19 cellular contexts compared by ENCODE assay signal in the genomic region with DNA sequence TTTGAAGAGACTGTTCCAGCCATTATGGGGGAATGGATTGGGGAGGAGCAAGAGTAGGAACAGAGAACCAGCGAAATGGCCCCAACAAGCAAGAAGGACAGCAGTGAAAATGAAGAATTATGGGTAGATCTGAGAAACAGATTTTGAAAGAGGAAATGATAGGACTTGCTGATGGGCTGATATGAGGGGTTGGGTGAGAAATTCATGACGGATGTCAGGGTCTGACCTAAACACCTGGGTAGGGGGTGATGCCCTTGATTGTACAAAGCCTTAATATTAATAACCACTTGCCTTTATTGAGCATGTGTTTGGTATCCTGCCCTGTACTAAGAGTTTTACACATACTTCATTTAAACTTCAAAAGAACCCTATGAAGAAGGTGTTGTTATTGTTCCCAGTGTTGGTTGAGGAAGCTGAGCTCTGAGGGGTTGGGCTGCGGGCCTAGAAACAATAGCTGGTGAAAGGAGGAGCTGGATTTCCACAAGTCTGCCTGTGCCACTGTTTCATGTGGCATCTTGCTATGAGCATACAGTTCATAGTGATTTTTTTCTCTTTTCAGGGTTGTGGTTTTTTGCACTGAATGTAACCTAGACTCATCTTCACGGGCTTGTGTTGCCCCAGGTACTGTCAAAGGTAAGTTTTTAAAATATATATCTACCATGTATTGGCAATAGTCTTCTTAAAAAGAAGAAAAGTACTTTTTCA.
DNase-seq lines count a peak whose midpoint lies in the region; ATAC-seq, FAIRE-seq and TF ChIP-seq lines count a peak whose summit lies in the region.
"Had no signal": no experiment of that assay in that cellular context is flagged by ENCODE, and none has a peak within 500 bp of the region (broad histone marks: within the 10 kb centered on the region; RNA-seq: fewer than 3 reads in every experiment).

No MANE protein-coding gene starts in this region.

- no peak overlapping the region for H3K4me3 ChIP-seq in effector memory CD4-positive, alpha-beta T cell (ENCODE audit: insufficient read depth, low read depth, low read length, poor library complexity, severe bottlenecking)
- no peak overlapping the region for H3K4me3 ChIP-seq in pancreas
- H3K4me3 ChIP-seq: gastrocnemius medialis, HAP-1, smooth muscle cell had no signal

- CTCF ChIA-PET in CD4-positive, alpha-beta T cell (lab: Charles Lee): interaction anchor here (1.6 kb wide), 1 partner anchor 59 kb away, joined by 3 read pairs; no protein-coding TSS in a partner anchor

- no peaks in the 10 kb centered on the region for H3K27me3 ChIP-seq in CD4-positive, alpha-beta T cell (ENCODE audit: control insufficient read depth, insufficient read depth, low read length)
- H3K27me3 ChIP-seq in effector memory CD4-positive, alpha-beta T cell (replicated peaks; ENCODE audit: control insufficient read depth, insufficient read depth, low read length, poor library complexity, severe bottlenecking): no peaks in the 10 kb centered on the region
- no peaks in the 10 kb centered on the region for H3K27me3 ChIP-seq in pancreas
- H3K27me3 ChIP-seq: gastrocnemius medialis had no signal

- POLR2A ChIA-PET in CD4-positive, alpha-beta T cell (lab: Charles Lee): interaction anchor here (0.6 to 5.6 kb wide), 9 partner anchors 22 to 113 kb away, joined by 3 to 46 read pairs (median 5); a partner anchor contains a TSS

- peak overlapping the region; percentile 74 for H3K4me3 Mint-ChIP-seq in CD4-positive, alpha-beta T cell
- H3K4me3 Mint-ChIP-seq in T-helper 1 cell treated with Interleukin-12 subunit alpha and Interleukin-12 subunit beta and Interleukin-4 antibody, amounts not matched to agents 30 μg/mL and 1 μg/mL, for 36 hours: no peak overlapping the region
- H3K4me3 Mint-ChIP-seq in activated T-cell treated with anti-CD3 and anti-CD28 coated beads, Interleukin-2, amount 50 U/mL, for 72 hours: peak overlapping the region; percentile 11 to 57
- no peak overlapping the region for H3K4me3 Mint-ChIP-seq in osteocyte (ENCODE audit: unreplicated experiment)
- H3K4me3 Mint-ChIP-seq: memory B cell had no signal

- H3K9me3 Mint-ChIP-seq in CD4-positive, alpha-beta T cell: no peaks in the 10 kb centered on the region
- no peaks in the 10 kb centered on the region for H3K9me3 Mint-ChIP-seq in T-helper 1 cell treated with Interleukin-12 subunit alpha and Interleukin-12 subunit beta and Interleukin-4 antibody, amounts not matched to agents 30 μg/mL and 1 μg/mL, for 36 hours
- H3K9me3 Mint-ChIP-seq in activated T-cell treated with anti-CD3 and anti-CD28 coated beads, Interleukin-2, amount 50 U/mL, for 72 hours: no peaks in the 10 kb centered on the region
- no peaks in the 10 kb centered on the region for H3K9me3 Mint-ChIP-seq in osteocyte (ENCODE audit: unreplicated experiment)
- H3K9me3 Mint-ChIP-seq: memory B cell had no signal

- intact Hi-C loops in CD4-positive, alpha-beta T cell (cut with DNase I, micrococcal nuclease): loop anchor here in 1 of 2 experiments (2.0 to 10.0 kb wide), 5 partner anchors 58 to 126 kb away; a partner anchor contains a TSS
- intact Hi-C loops in pancreas (cut with DNase I): no loop called here

- ATAC-seq in CD4-positive, alpha-beta T cell (ENCODE audit: poor library complexity): peak; percentile 94
- ATAC-seq in activated T-cell treated with anti-CD3 and anti-CD28 coated beads, Interleukin-2, amount 50 U/mL, for 72 hours (replicated peaks in 1 of 2): peak; percentile 84 to 86
- no peak for ATAC-seq in pancreas
- ATAC-seq: gastrocnemius medialis had no signal

- H3K27ac ChIP-seq in CD4-positive, alpha-beta T cell (ENCODE audit: low read depth, low read length): peak overlapping the region; percentile 39
- peak overlapping the region; percentile 35 for H3K27ac ChIP-seq in effector memory CD4-positive, alpha-beta T cell (ENCODE audit: insufficient read depth, low read length, poor library complexity, severe bottlenecking)
- no peak overlapping the region for H3K27ac ChIP-seq in pancreas
- H3K27ac ChIP-seq: gastrocnemius medialis, HL-60 had no signal

- peak; percentile 17 to 75 (median 50) for DNase-seq in CD4-positive, alpha-beta T cell
- DNase-seq in activated T-cell treated with anti-CD3 and anti-CD28 coated beads, Interleukin-2, amount 50 U/mL, for 72 hours: peak; percentile 23 to 50
- peak; percentile 19 to 50 (median 30) for DNase-seq in effector memory CD4-positive, alpha-beta T cell
- DNase-seq in NCI-H446 (lab: John Stamatoyannopoulos, UW) (no peak), pancreas (no peak), D341Med (ENCODE audit: low spot score) (no peak), osteocyte (ENCODE audit: extremely low spot score, unreplicated experiment) (no peak)
- DNase-seq: DMS53, gastrocnemius medialis, Kasumi-1, NCI-H2081, NCI-H774, trophoblast cell had no signal

- H3K9me3 ChIP-seq in CD4-positive, alpha-beta T cell (ENCODE audit: control insufficient read depth, low read length): no peaks in the 10 kb centered on the region
- H3K9me3 ChIP-seq in effector memory CD4-positive, alpha-beta T cell (ENCODE audit: control insufficient read depth, low read length): no peaks in the 10 kb centered on the region
- H3K9me3 ChIP-seq in pancreas: no peaks in the 10 kb centered on the region
- H3K9me3 ChIP-seq: gastrocnemius medialis, HAP-1 had no signal

- H3K36me3 Mint-ChIP-seq in CD4-positive, alpha-beta T cell (ENCODE audit: low read depth): peaks cover 32% of the 10 kb centered on the region
- peaks cover 9% of the 10 kb centered on the region for H3K36me3 Mint-ChIP-seq in T-helper 1 cell treated with Interleukin-12 subunit alpha and Interleukin-12 subunit beta and Interleukin-4 antibody, amounts not matched to agents 30 μg/mL and 1 μg/mL, for 36 hours (ENCODE audit: low read depth)
- H3K36me3 Mint-ChIP-seq in activated T-cell treated with anti-CD3 and anti-CD28 coated beads, Interleukin-2, amount 50 U/mL, for 72 hours (ENCODE audit: insufficient read depth in 2 of 2): peaks cover 0 to 2% of the 10 kb centered on the region in 2 donors
- H3K36me3 Mint-ChIP-seq in osteocyte (ENCODE audit: unreplicated experiment): peaks cover 7% of the 10 kb centered on the region

- no peaks in the 10 kb centered on the region for H3K27me3 Mint-ChIP-seq in CD4-positive, alpha-beta T cell
- no peaks in the 10 kb centered on the region for H3K27me3 Mint-ChIP-seq in T-helper 1 cell treated with Interleukin-12 subunit alpha and Interleukin-12 subunit beta and Interleukin-4 antibody, amounts not matched to agents 30 μg/mL and 1 μg/mL, for 36 hours (ENCODE audit: low read depth)
- no peaks in the 10 kb centered on the region for H3K27me3 Mint-ChIP-seq in activated T-cell treated with anti-CD3 and anti-CD28 coated beads, Interleukin-2, amount 50 U/mL, for 72 hours (ENCODE audit: low read depth)
- H3K27me3 Mint-ChIP-seq in osteocyte (ENCODE audit: unreplicated experiment): no peaks in the 10 kb centered on the region
- H3K27me3 Mint-ChIP-seq: memory B cell had no signal

- H3K4me1 ChIP-seq in effector memory CD4-positive, alpha-beta T cell (ENCODE audit: control insufficient read depth, insufficient read depth, low read length, poor library complexity, severe bottlenecking): peaks cover 19% of the 10 kb centered on the region
- H3K4me1 ChIP-seq in pancreas: no peaks in the 10 kb centered on the region
- H3K4me1 ChIP-seq: HAP-1 had no signal

- H3K36me3 ChIP-seq in effector memory CD4-positive, alpha-beta T cell (ENCODE audit: control insufficient read depth, insufficient read depth, low read length): no peaks in the 10 kb centered on the region
- no peaks in the 10 kb centered on the region for H3K36me3 ChIP-seq in pancreas
- H3K36me3 ChIP-seq: gastrocnemius medialis, HAP-1 had no signal

- TF ChIP-seq CTCF in CD4-positive, alpha-beta T cell (IDR thresholded peaks at IDR 0.05): no peak
- TF ChIP-seq CTCF in pancreas (IDR thresholded peaks at IDR 0.05) (no peak), osteocyte (IDR thresholded peaks at IDR 0.05) (no peak)

- H3K4me1 Mint-ChIP-seq in CD4-positive, alpha-beta T cell (ENCODE audit: low read depth): peaks cover 95% of the 10 kb centered on the region
- peaks cover 29% of the 10 kb centered on the region for H3K4me1 Mint-ChIP-seq in T-helper 1 cell treated with Interleukin-12 subunit alpha and Interleukin-12 subunit beta and Interleukin-4 antibody, amounts not matched to agents 30 μg/mL and 1 μg/mL, for 36 hours (ENCODE audit: low read depth)
- peaks cover 77% of the 10 kb centered on the region for H3K4me1 Mint-ChIP-seq in activated T-cell treated with anti-CD3 and anti-CD28 coated beads, Interleukin-2, amount 50 U/mL, for 72 hours (ENCODE audit: low read depth)
- H3K4me1 Mint-ChIP-seq in osteocyte (ENCODE audit: unreplicated experiment): no peaks in the 10 kb centered on the region

- 93 to 95% methylated on average over 4 of the region's 4 CpGs for WGBS in pancreas, 2 donors

- peak overlapping the region; percentile 87 for H3K27ac Mint-ChIP-seq in CD4-positive, alpha-beta T cell
- peak overlapping the region; percentile 37 for H3K27ac Mint-ChIP-seq in T-helper 1 cell treated with Interleukin-12 subunit alpha and Interleukin-12 subunit beta and Interleukin-4 antibody, amounts not matched to agents 30 μg/mL and 1 μg/mL, for 36 hours
- H3K27ac Mint-ChIP-seq in activated T-cell treated with anti-CD3 and anti-CD28 coated beads, Interleukin-2, amount 50 U/mL, for 72 hours: peak overlapping the region; percentile 55
- H3K27ac Mint-ChIP-seq in osteocyte (ENCODE audit: unreplicated experiment): no peak overlapping the region

- FAIRE-seq in pancreas (lab: Jason Lieb, UNC): no peak
- FAIRE-seq: endothelial cell of umbilical vein had no signal

Comparison
In these comparisons a context has a peak if more than half of its experiments do, and no peak if none do; other contexts are left out.
1. ATAC-seq: peak in CD4-positive, alpha-beta T cell (single experiment) and activated T-cell treated with anti-CD3 and anti-CD28 coated beads, Interleukin-2, amount 50 U/mL, for 72 hours (2 of 2); none in pancreas (0 of 4).
2. DNase-seq: peak in CD4-positive, alpha-beta T cell (10 of 10), activated T-cell treated with anti-CD3 and anti-CD28 coated beads, Interleukin-2, amount 50 U/mL, for 72 hours (2 of 2) and effector memory CD4-positive, alpha-beta T cell (3 of 3); none in NCI-H446 (0 of 2), pancreas (0 of 6), D341Med (single experiment) and osteocyte (single experiment).
3. H3K27ac ChIP-seq: peak in CD4-positive, alpha-beta T cell (single experiment) and effector memory CD4-positive, alpha-beta T cell (single experiment); none in pancreas (0 of 4).
4. H3K4me3 Mint-ChIP-seq: peak in CD4-positive, alpha-beta T cell (single experiment) and activated T-cell treated with anti-CD3 and anti-CD28 coated beads, Interleukin-2, amount 50 U/mL, for 72 hours (2 of 2); none in T-helper 1 cell treated with Interleukin-12 subunit alpha and Interleukin-12 subunit beta and Interleukin-4 antibody, amounts not matched to agents 30 μg/mL and 1 μg/mL, for 36 hours (single experiment) and osteocyte (single experiment).